12 cellular contexts compared by ENCODE assay signal in the genomic region with DNA sequence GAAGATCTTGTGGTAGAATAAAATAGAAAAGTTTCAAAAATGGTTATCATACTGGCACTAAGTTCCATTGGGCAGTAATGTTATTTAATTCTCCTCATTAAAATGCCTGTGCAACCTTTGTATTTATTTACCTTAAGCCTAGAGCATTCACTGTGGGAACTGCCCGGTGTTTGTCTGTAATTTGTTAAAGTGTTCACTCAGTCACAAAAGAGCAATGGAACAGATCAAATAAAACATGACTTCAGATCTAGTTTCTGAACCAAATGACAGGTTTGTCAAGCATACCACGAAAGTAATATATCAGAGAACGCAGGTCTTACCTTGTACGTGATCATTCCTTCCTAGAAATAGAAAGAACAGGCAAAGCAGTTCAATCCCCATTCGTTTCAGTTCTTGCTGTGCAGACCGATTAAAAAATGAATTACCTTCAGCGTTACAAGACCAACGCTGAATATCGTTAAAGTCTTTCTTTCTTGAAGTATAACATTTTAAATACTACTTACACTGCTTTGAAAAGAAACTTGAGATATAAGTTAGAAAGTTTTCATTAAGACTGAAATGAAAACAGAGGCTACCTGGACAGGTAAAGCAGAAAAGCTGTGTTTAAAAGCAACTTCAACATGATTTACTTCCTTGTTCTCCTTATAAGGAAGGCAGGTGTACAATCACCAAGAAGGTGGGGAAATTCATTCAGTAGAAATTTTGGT. TPM values are rescaled to one million over a fixed set of nuclear protein-coding genes. Genes with fewer than 3 reads are reported as not detected.
DNase-seq lines count a peak whose midpoint lies in the region; ATAC-seq and TF ChIP-seq lines count a peak whose summit lies in the region.
"Had no signal": no experiment of that assay in that cellular context is flagged by ENCODE, and none has a peak within 500 bp of the region (broad histone marks: within the 10 kb centered on the region; RNA-seq: fewer than 3 reads in every experiment).

A gene with protein sequence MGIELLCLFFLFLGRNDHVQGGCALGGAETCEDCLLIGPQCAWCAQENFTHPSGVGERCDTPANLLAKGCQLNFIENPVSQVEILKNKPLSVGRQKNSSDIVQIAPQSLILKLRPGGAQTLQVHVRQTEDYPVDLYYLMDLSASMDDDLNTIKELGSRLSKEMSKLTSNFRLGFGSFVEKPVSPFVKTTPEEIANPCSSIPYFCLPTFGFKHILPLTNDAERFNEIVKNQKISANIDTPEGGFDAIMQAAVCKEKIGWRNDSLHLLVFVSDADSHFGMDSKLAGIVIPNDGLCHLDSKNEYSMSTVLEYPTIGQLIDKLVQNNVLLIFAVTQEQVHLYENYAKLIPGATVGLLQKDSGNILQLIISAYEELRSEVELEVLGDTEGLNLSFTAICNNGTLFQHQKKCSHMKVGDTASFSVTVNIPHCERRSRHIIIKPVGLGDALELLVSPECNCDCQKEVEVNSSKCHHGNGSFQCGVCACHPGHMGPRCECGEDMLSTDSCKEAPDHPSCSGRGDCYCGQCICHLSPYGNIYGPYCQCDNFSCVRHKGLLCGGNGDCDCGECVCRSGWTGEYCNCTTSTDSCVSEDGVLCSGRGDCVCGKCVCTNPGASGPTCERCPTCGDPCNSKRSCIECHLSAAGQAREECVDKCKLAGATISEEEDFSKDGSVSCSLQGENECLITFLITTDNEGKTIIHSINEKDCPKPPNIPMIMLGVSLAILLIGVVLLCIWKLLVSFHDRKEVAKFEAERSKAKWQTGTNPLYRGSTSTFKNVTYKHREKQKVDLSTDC (minus strand): TSS at position 590 of the 707 bp plus-strand sequence. CDS start 209 bp downstream, at position 381.

- H3K4me1 ChIP-seq in mammary epithelial cell (ENCODE audit: insufficient read depth, low read length): peaks cover 47% of the 10 kb centered on the region
- H3K4me1 ChIP-seq in lower lobe of right lung: no peaks in the 10 kb centered on the region
- H3K4me1 ChIP-seq in suprapubic skin: peaks cover 11% of the 10 kb centered on the region

- H3K9me3 ChIP-seq in mammary epithelial cell (replicated peaks; ENCODE audit: insufficient read depth, low read length) (no peaks in the 10 kb centered on the region), lower lobe of right lung (no peaks in the 10 kb centered on the region), suprapubic skin (no peaks in the 10 kb centered on the region)

- dilution Hi-C loops in mammary epithelial cell (cut with HindIII; ENCODE audit: low sequenced_read_pairs): no loop called here

- peak; percentile 47 to 76 for ATAC-seq in lower lobe of right lung
- no peak for ATAC-seq in GM18907 (IDR thresholded peaks at IDR 0.05; ENCODE audit: unreplicated experiment)
- no peak for ATAC-seq in GM18498 (IDR thresholded peaks at IDR 0.05; ENCODE audit: unreplicated experiment)
- ATAC-seq in left cardiac atrium: no peak
- ATAC-seq: CD8-positive, alpha-beta T cell had no signal

- WGBS in mammary epithelial cell (ENCODE audit: low coverage, missing lambda C conversion rate): 1% methylated on average over 9 of the region's 9 CpGs
- WGBS in suprapubic skin: 67% methylated on average over 9 of the region's 9 CpGs

- TF ChIP-seq CTCF in LNCaP clone FGC (IDR thresholded peaks at IDR 0.05; ENCODE audit: control insufficient read depth, extremely low read depth, insufficient read depth) (no peak), mammary epithelial cell (conservative IDR thresholded peaks at IDR 0.05 in 1 of 2, IDR thresholded peaks at IDR 0.05 in 1 of 2; ENCODE audit: extremely low read depth in 1 of 2, insufficient read depth in 1 of 2, low read depth in 1 of 2, low read length in 2 of 2) (no peak), lower lobe of right lung (IDR thresholded peaks at IDR 0.05) (no peak), suprapubic skin (IDR thresholded peaks at IDR 0.05) (no peak)

- in situ Hi-C loops in mammary epithelial cell (cut with MboI; ENCODE audit: low sequenced_read_pairs in 2 of 2): no loop called here

- CTCF ChIA-PET in mammary epithelial cell (lab: Charles Lee; ENCODE audit: low non-redundant PET): no interaction called here

- intact Hi-C loops in mammary epithelial cell (cut with micrococcal nuclease) (no loop called here), lower lobe of right lung (cut with DNase I) (no loop called here), left cardiac atrium (cut with DNase I) (no loop called here)

- H3K4me3 ChIP-seq in LNCaP clone FGC (ENCODE audit: low read depth, low read length) (peak within 1 kb of the TSS; percentile 21), mammary epithelial cell (replicated peaks in 1 of 3; ENCODE audit: insufficient read depth in 1 of 3, low read depth in 2 of 3, low read length in 3 of 3) (peak within 1 kb of the TSS; percentile 62 to 73 (median 64)), lower lobe of right lung (peak within 1 kb of the TSS; percentile 45), suprapubic skin (peak within 1 kb of the TSS; percentile 39)

- H4K20me1 ChIP-seq in mammary epithelial cell (ENCODE audit: insufficient read depth, low read length): no peaks in the 10 kb centered on the region

- H3K36me3 ChIP-seq in mammary epithelial cell (ENCODE audit: insufficient read depth, low read length) (peaks cover 12% of the 10 kb centered on the region), lower lobe of right lung (peaks cover 9% of the 10 kb centered on the region), suprapubic skin (no peaks in the 10 kb centered on the region)

- peaks cover 53% of the 10 kb centered on the region for H3K79me2 ChIP-seq in mammary epithelial cell (ENCODE audit: insufficient read depth, low read length)

- H3K27me3 ChIP-seq in mammary epithelial cell (ENCODE audit: insufficient read depth, low read length) (no peaks in the 10 kb centered on the region), lower lobe of right lung (ENCODE audit: low read depth) (no peaks in the 10 kb centered on the region), suprapubic skin (no peaks in the 10 kb centered on the region)

- H3K27ac ChIP-seq in mammary epithelial cell (ENCODE audit: insufficient read depth, low read depth, low read length): peak within 1 kb of the TSS; percentile 95
- peak within 1 kb of the TSS; percentile 72 for H3K27ac ChIP-seq in lower lobe of right lung
- H3K27ac ChIP-seq in suprapubic skin: peak within 1 kb of the TSS; percentile 42

- no peak for TF ChIP-seq EP300 in suprapubic skin (IDR thresholded peaks at IDR 0.05)

- DNase-seq in LNCaP clone FGC (ENCODE audit: low read depth) (no peak), mammary epithelial cell (peak; percentile 73), lower lobe of right lung (no peak), suprapubic skin (ENCODE audit: low spot score in 2 of 2) (no peak), left cardiac atrium (no peak)
- DNase-seq: activated T-cell treated with anti-CD3 and anti-CD28 coated beads, Interleukin-2, amount 50 U/mL, for 48 hours; amygdala; CD8-positive, alpha-beta T cell; effector memory CD4-positive, alpha-beta T cell; substantia nigra had no signal

- TF ChIP-seq POLR2A in suprapubic skin (IDR thresholded peaks at IDR 0.05): no peak

- TSS peak; percentile 64 for BruUV-seq in mammary epithelial cell (replicated peaks; lab: Mats Ljungman, UMichigan)

- peak within 1 kb of the TSS; percentile 94 for H3K9ac ChIP-seq in mammary epithelial cell (ENCODE audit: insufficient read depth, low read length)

- peak within 1 kb of the TSS; percentile 2 for H2AFZ ChIP-seq in mammary epithelial cell (ENCODE audit: low read depth, low read length)

- peak within 1 kb of the TSS; percentile 93 for H3K4me2 ChIP-seq in mammary epithelial cell (ENCODE audit: insufficient read depth, low read depth, low read length)

RNA-seq across cellular contexts. Expression of the gene that starts here (rescaled TPM):
- total RNA-seq in mammary epithelial cell (100 to 1,000 TPM; 186 to 461 TPM), lower lobe of right lung (65.2 TPM), suprapubic skin (10 to 100 TPM in 2 of 4 donors, 1 to 10 TPM in 2; 4.4 to 13.8 (median 10.0) TPM), left cardiac atrium (under 1 TPM; 0.77 to 0.86 TPM)
- polyA plus RNA-seq in mammary epithelial cell: 162 TPM
- 233 TPM for polyA minus RNA-seq in mammary epithelial cell
- total RNA-seq: CD8-positive, alpha-beta T cell had no signal

Comparison
In these comparisons a context has a peak if more than half of its experiments do, and no peak if none do; other contexts are left out.
1. H3K27ac ChIP-seq: peak in every context shown above with its lines; median percentile 95 in mammary epithelial cell; 72 in lower lobe of right lung; 42 in suprapubic skin.
2. ATAC-seq: peak in lower lobe of right lung (2 of 2); none in GM18907 (single experiment), GM18498 (single experiment) and left cardiac atrium (0 of 2).
3. Peak in every context shown above with its lines, with median percentiles within 50 percentile points of each other: H3K4me3 ChIP-seq.